10 cellular contexts compared by ENCODE assay signal in genomic region chr11:117833401-117833891, GRCh38. TPM values are rescaled to one million over a fixed set of nuclear protein-coding genes. Genes with fewer than 3 reads are reported as not detected.
DNase-seq lines count a peak whose midpoint lies in the region; ATAC-seq and TF ChIP-seq lines count a peak whose summit lies in the region.
"Had no signal": no experiment of that assay in that cellular context is flagged by ENCODE, and none has a peak within 500 bp of the region (broad histone marks: within the 10 kb centered on the region; RNA-seq: fewer than 3 reads in every experiment).

No MANE protein-coding gene starts in this region.

- H3K9ac ChIP-seq in HCT116 (ENCODE audit: low read length): no peak overlapping the region

- DNase-seq in HCT116 (ENCODE audit: low read depth, low spot score) (no peak), NCI-H2081 treated with DMSO at 0.1 percent for 48 hours (lab: John Stamatoyannopoulos, UW) (peak; percentile 80), ecto neural progenitor cell (ENCODE audit: low spot score) (peak; percentile 39), prostate gland (ENCODE audit: low spot score) (peak; percentile 70), chondrocyte (ENCODE audit: low spot score) (no peak), dermis blood vessel endothelial cell (no peak)
- DNase-seq: activated naive CD4-positive, alpha-beta T cell treated with anti-CD3 and anti-CD28 coated beads, Interleukin-2, amount 50 U/mL, for 16 hours had no signal

- no peaks in the 10 kb centered on the region for H3K79me2 ChIP-seq in HCT116 (ENCODE audit: insufficient read depth, low read length)

- RAD21 ChIA-PET in HCT116 (lab: Charles Lee; ENCODE audit: low non-redundant PET in 1 of 2, low total read pairs in 2 of 2, uncharacterized antibody in 2 of 2, unreplicated experiment in 2 of 2): no interaction called here

- 29% methylated on average over 7 of the region's 7 CpGs for WGBS in prostate gland

- no peak for TF ChIP-seq RAD21 in HCT116 (IDR thresholded peaks at IDR 0.05; ENCODE audit: low read depth)

- H3K36me3 ChIP-seq in HCT116 (ENCODE audit: control insufficient read depth in 1 of 2, insufficient read depth in 2 of 2, low read length in 2 of 2) (no peaks in the 10 kb centered on the region), prostate gland (no peaks in the 10 kb centered on the region)

- H3K4me1 ChIP-seq in HCT116 (ENCODE audit: control insufficient read depth in 1 of 2, insufficient read depth in 2 of 2, low read length in 2 of 2) (peaks cover 9 to 17% of the 10 kb centered on the region in 2 experiments), prostate gland (replicated peaks) (no peaks in the 10 kb centered on the region)

- H3K9me3 Mint-ChIP-seq in chondrocyte (ENCODE audit: low read depth): no peaks in the 10 kb centered on the region
- H3K9me3 Mint-ChIP-seq: neural crest cell had no signal

- TF ChIP-seq POLR2A in HCT116 (IDR thresholded peaks at IDR 0.05; ENCODE audit: borderline replicate concordance, extremely low read depth, insufficient read depth, insufficient read length): no peak
- TF ChIP-seq POLR2A in prostate gland (IDR thresholded peaks at IDR 0.05): no peak

- no peak overlapping the region for H3K4me2 ChIP-seq in HCT116 (ENCODE audit: low read length)

- H3K9me2 ChIP-seq in HCT116 (ENCODE audit: insufficient read depth): no peaks in the 10 kb centered on the region

- H3K27ac ChIP-seq in HCT116 (ENCODE audit: low read depth, low read length): no peak overlapping the region
- no peak overlapping the region for H3K27ac ChIP-seq in prostate gland

- CTCF ChIA-PET in HCT116 (lab: Charles Lee): interaction anchor here (0.5 to 2.2 kb wide), 4 partner anchors 10 to 114 kb away, joined by 3 to 7 read pairs (median 3); no protein-coding TSS in a partner anchor

- peak; percentile 35; the same call in 1 of the 2 replicates for ATAC-seq in HCT116
- ATAC-seq in HG03457 (IDR thresholded peaks at IDR 0.05; ENCODE audit: unreplicated experiment): no peak
- ATAC-seq in HG02623 (IDR thresholded peaks at IDR 0.05; ENCODE audit: unreplicated experiment): no peak

- no TSS peak for BruUV-seq in HCT116 (replicated peaks; lab: Mats Ljungman, UMichigan)

- intact Hi-C loops in HCT116 (cut with micrococcal nuclease) (no loop called here), prostate gland (cut with DNase I) (no loop called here)

- POLR2A ChIA-PET in HCT116 (lab: Charles Lee): no interaction called here

- no peak overlapping the region for H3K27ac Mint-ChIP-seq in chondrocyte (ENCODE audit: unreplicated experiment)

- H3K4me1 Mint-ChIP-seq in chondrocyte (ENCODE audit: low read depth): peaks cover 2% of the 10 kb centered on the region

- H3K4me3 ChIP-seq in HCT116 (replicated peaks in 1 of 2; ENCODE audit: low read depth in 1 of 2, low read length in 2 of 2) (no peak overlapping the region), prostate gland (no peak overlapping the region)

- peaks cover 10% of the 10 kb centered on the region for H3K27me3 Mint-ChIP-seq in chondrocyte (ENCODE audit: low read depth)

- no peaks in the 10 kb centered on the region for H3K36me3 Mint-ChIP-seq in chondrocyte (ENCODE audit: low read depth)

- H3K9me3 ChIP-seq in HCT116 (ENCODE audit: control insufficient read depth in 1 of 2, insufficient read depth in 1 of 2, low read depth in 1 of 2, low read length in 2 of 2) (no peaks in the 10 kb centered on the region), prostate gland (no peaks in the 10 kb centered on the region)

- no peak overlapping the region for H3K4me3 Mint-ChIP-seq in chondrocyte (ENCODE audit: unreplicated experiment)
- H3K4me3 Mint-ChIP-seq: neural crest cell had no signal

- no peak overlapping the region for H2AFZ ChIP-seq in HCT116 (ENCODE audit: low read depth, low read length, poor library complexity, severe bottlenecking)

- peaks cover 7% of the 10 kb centered on the region; the same call in 1 of the 2 replicates for H3K27me3 ChIP-seq in HCT116 (ENCODE audit: insufficient read depth, low read length)
- no peaks in the 10 kb centered on the region for H3K27me3 ChIP-seq in prostate gland (replicated peaks; ENCODE audit: insufficient read depth)

- TF ChIP-seq CTCF in HCT116 (IDR thresholded peaks at IDR 0.05 in 2 of 3, conservative IDR thresholded peaks at IDR 0.05 in 1 of 3; ENCODE audit: borderline replicate concordance in 1 of 3, insufficient read depth in 1 of 3, low read depth in 2 of 3, low read length in 2 of 3): no peak
- no peak for TF ChIP-seq CTCF in prostate gland (IDR thresholded peaks at IDR 0.05)
- no peak for TF ChIP-seq CTCF in chondrocyte (IDR thresholded peaks at IDR 0.05)

- H4K20me1 ChIP-seq in HCT116 (ENCODE audit: insufficient read depth): no peaks in the 10 kb centered on the region

TF ChIP-seq in HCT116, 20 proteins besides CTCF, POLR2A, EP300 and RAD21:
- TF ChIP-seq CEBPB (IDR thresholded peaks at IDR 0.05; ENCODE audit: low read depth): peak; percentile 85; the same call in 1 of the 2 replicates
- TF ChIP-seq TCF7L2 (IDR thresholded peaks at IDR 0.05; ENCODE audit: borderline replicate concordance, extremely low read depth, insufficient read depth, insufficient read length): no peak
TF ChIP-seq in HCT116: peak in this region for 1.

RNA-seq across cellular contexts. Expression of gene FXYD2, which starts 8.9 kb away (rescaled TPM):
- total RNA-seq in HCT116 (2021; ENCODE audit: unreplicated experiment): 0.52 TPM
- polyA plus RNA-seq in HCT116 (2012): 0.07 and 0.17 TPM in 2 replicates
- 1 to 10 TPM in 1 of 2 donors, under 1 TPM in 1; 0.87 to 1.8 TPM for total RNA-seq in prostate gland
- not detected in 3 replicates for total RNA-seq in chondrocyte
- total RNA-seq in dermis blood vessel endothelial cell: 0.74 and 4.6 TPM in 2 replicates

RNA-seq across cellular contexts. Expression of gene DSCAML1, which starts 36.4 kb away (rescaled TPM):
- total RNA-seq in HCT116 (2021; ENCODE audit: unreplicated experiment): not detected
- 0.01 and 0.03 TPM in 2 replicates for polyA plus RNA-seq in HCT116 (2012)
- total RNA-seq in prostate gland: 1 to 10 TPM in 1 of 2 donors, under 1 TPM in 1; 0.14 to 2.8 TPM
- not detected in 3 replicates for total RNA-seq in chondrocyte
- under 0.01 TPM in 1 of 2 replicates, not detected in the other for total RNA-seq in dermis blood vessel endothelial cell

RNA-seq across cellular contexts. Expression of gene FXYD6, which starts 43.0 kb away (rescaled TPM):
- total RNA-seq in HCT116 (2021; ENCODE audit: unreplicated experiment): 2.5 TPM
- polyA plus RNA-seq in HCT116 (2012): 2.3 and 3.1 TPM in 2 replicates
- total RNA-seq in prostate gland: 100 to 1,000 TPM in 1 of 2 donors, 10 to 100 TPM in 1; 29.6 to 366 TPM
- 0.53 to 3.0 TPM (median 2.8 TPM) in 3 replicates for total RNA-seq in chondrocyte
- 1.1 and 1.7 TPM in 2 replicates for total RNA-seq in dermis blood vessel endothelial cell

Comparison
In these comparisons a context has a peak if more than half of its experiments do, and no peak if none do; other contexts are left out.
1. DNase-seq: peak in NCI-H2081 treated with DMSO at 0.1 percent for 48 hours (single experiment), ecto neural progenitor cell (single experiment) and prostate gland (single experiment); none in HCT116 (single experiment), chondrocyte (single experiment) and dermis blood vessel endothelial cell (single experiment).